1 cellular context compared by ENCODE assay signal in genomic region chr17:79990051-79990592, GRCh38.
TF ChIP-seq lines count a peak whose summit lies in the region.

No MANE protein-coding gene starts in this region.

TF ChIP-seq in HepG2, 621 proteins besides CTCF, POLR2A, EP300 and RAD21 (continued from another document and continues in another):
- peak; percentile 26; the same call in 1 of the 2 replicates for TF ChIP-seq USF2 (IDR thresholded peaks at IDR 0.05; ENCODE audit: low read depth, low read length)
- peak; percentile 71; the same call in 1 of the 2 replicates for TF ChIP-seq USF2 (CRISPR knock-in tag; IDR thresholded peaks at IDR 0.05; ENCODE audit: borderline replicate concordance)
- TF ChIP-seq ZBTB7A (CRISPR knock-in tag; IDR thresholded peaks at IDR 0.05) = peak; percentile 92
- TF ChIP-seq ZBTB43 (CRISPR knock-in tag; conservative IDR thresholded peaks at IDR 0.05) = no peak
- TF ChIP-seq BORCS8-MEF2B (CRISPR knock-in tag; IDR thresholded peaks at IDR 0.05) = peak; percentile 60; the same call in 1 of the 2 replicates
- peak; percentile 95 for TF ChIP-seq ZBTB7B (CRISPR knock-in tag; IDR thresholded peaks at IDR 0.05)
- TF ChIP-seq ZNF781 (CRISPR knock-in tag; IDR thresholded peaks at IDR 0.05; ENCODE audit: borderline replicate concordance, not compliant biosample characterization) = no peak
- no peak for TF ChIP-seq REXO4 (CRISPR knock-in tag; IDR thresholded peaks at IDR 0.05; ENCODE audit: borderline replicate concordance)
- TF ChIP-seq AGO1 (IDR thresholded peaks at IDR 0.05; ENCODE audit: low read depth, low read length, poor library complexity, severe bottlenecking) = peak; percentile 78
- no peak for TF ChIP-seq CEBPZ (IDR thresholded peaks at IDR 0.05; ENCODE audit: low read length)
- no peak for TF ChIP-seq ZNF816 (CRISPR knock-in tag; IDR thresholded peaks at IDR 0.05; ENCODE audit: borderline replicate concordance)
- no peak; the same call in 1 of the 2 replicates for TF ChIP-seq ZSCAN21 (CRISPR knock-in tag; IDR thresholded peaks at IDR 0.05; ENCODE audit: borderline replicate concordance)
- peak; percentile 82 for TF ChIP-seq CEBPG (CRISPR knock-in tag; IDR thresholded peaks at IDR 0.05)
- no peak for TF ChIP-seq HDAC6 (IDR thresholded peaks at IDR 0.05; ENCODE audit: low read depth, low read length)
- no peak for TF ChIP-seq HNRNPK (IDR thresholded peaks at IDR 0.05; ENCODE audit: low read depth, low read length, poor library complexity, severe bottlenecking)
- TF ChIP-seq RNF219 (CRISPR knock-in tag; IDR thresholded peaks at IDR 0.05) = peak; percentile 95
- TF ChIP-seq ZNF646 (CRISPR knock-in tag; IDR thresholded peaks at IDR 0.05) = no peak
- TF ChIP-seq SALL2 (CRISPR knock-in tag; IDR thresholded peaks at IDR 0.05) = peak; percentile 84
- TF ChIP-seq ZBTB34 (CRISPR knock-in tag; IDR thresholded peaks at IDR 0.05) = peak; percentile 44; the same call in 1 of the 2 replicates
- peak; percentile 24; the same call in 1 of the 2 replicates for TF ChIP-seq SP2 (CRISPR knock-in tag; IDR thresholded peaks at IDR 0.05)
- TF ChIP-seq THRA (CRISPR knock-in tag; IDR thresholded peaks at IDR 0.05; ENCODE audit: borderline replicate concordance) = peak; percentile 79; the same call in 1 of the 2 replicates
- peak; percentile 87; the same call in 1 of the 2 replicates for TF ChIP-seq SSRP1 (CRISPR knock-in tag; IDR thresholded peaks at IDR 0.05)
- no peak for TF ChIP-seq ZNF17 (CRISPR knock-in tag; IDR thresholded peaks at IDR 0.05)
- no peak; the same call in 1 of the 2 replicates for TF ChIP-seq ZNF235 (CRISPR knock-in tag; IDR thresholded peaks at IDR 0.05; ENCODE audit: borderline replicate concordance)
- no peak for TF ChIP-seq NFIB (CRISPR knock-in tag; IDR thresholded peaks at IDR 0.05; ENCODE audit: borderline replicate concordance)
- TF ChIP-seq ZNF619 (CRISPR knock-in tag; IDR thresholded peaks at IDR 0.05) = no peak
- TF ChIP-seq JUNB (CRISPR knock-in tag; IDR thresholded peaks at IDR 0.05; ENCODE audit: borderline replicate concordance) = no peak
- TF ChIP-seq ELF1 (CRISPR knock-in tag; IDR thresholded peaks at IDR 0.05) = no peak
- 0 out of 2 replicates have a peak, but pooled peaks have one; percentile 59 for TF ChIP-seq NFKBIZ (CRISPR knock-in tag; IDR thresholded peaks at IDR 0.05)
- TF ChIP-seq ZNF605 (CRISPR knock-in tag; IDR thresholded peaks at IDR 0.05) = peak; percentile 51; the same call in 1 of the 2 replicates
- TF ChIP-seq ZFP37 (CRISPR knock-in tag; IDR thresholded peaks at IDR 0.05; ENCODE audit: borderline replicate concordance) = 0 out of 2 replicates have a peak, but pooled peaks have one; percentile 80
- TF ChIP-seq CREBL2 (CRISPR knock-in tag; IDR thresholded peaks at IDR 0.05; ENCODE audit: borderline replicate concordance) = no peak
- no peak; the same call in 1 of the 2 replicates for TF ChIP-seq RFXAP (CRISPR knock-in tag; IDR thresholded peaks at IDR 0.05; ENCODE audit: borderline replicate concordance)
- TF ChIP-seq MTA1 (CRISPR knock-in tag; IDR thresholded peaks at IDR 0.05; ENCODE audit: borderline replicate concordance) = peak; percentile 92; the same call in 1 of the 2 replicates
- TF ChIP-seq ZNF639 (CRISPR knock-in tag; conservative IDR thresholded peaks at IDR 0.05) = peak; percentile 69; the same call in 1 of the 2 replicates
- no peak for TF ChIP-seq ZNF354B (CRISPR knock-in tag; IDR thresholded peaks at IDR 0.05)
- no peak for TF ChIP-seq NPAS2 (CRISPR knock-in tag; IDR thresholded peaks at IDR 0.05; ENCODE audit: borderline replicate concordance)
- 0 out of 2 replicates have a peak, but pooled peaks have one; percentile 64 for TF ChIP-seq HOXD1 (CRISPR knock-in tag; IDR thresholded peaks at IDR 0.05)
- peak; percentile 77; the same call in 1 of the 2 replicates for TF ChIP-seq ZFP90 (CRISPR knock-in tag; IDR thresholded peaks at IDR 0.05; ENCODE audit: borderline replicate concordance)
- TF ChIP-seq ZNF329 (CRISPR knock-in tag; IDR thresholded peaks at IDR 0.05; ENCODE audit: low read depth) = no peak
